8 cellular contexts compared by ENCODE assay signal in genomic region chr3:176906046-176906905, GRCh38.
DNase-seq lines count a peak whose midpoint lies in the region; ATAC-seq, FAIRE-seq and TF ChIP-seq lines count a peak whose summit lies in the region.

No MANE protein-coding gene starts in this region.

- POLR2A ChIA-PET in HEK293T (lab: Yijun Ruan, JAX), result no interaction called here

- FAIRE-seq in GM12892 (lab: Jason Lieb, UNC), result no peak

- H3K27me3 Mint-ChIP-seq in T-helper 17 cell, result peaks cover 7% of the 10 kb centered on the region

- in situ Hi-C loops in GM13976 (cut with MboI; ENCODE audit: low sequenced_read_pairs, unreplicated experiment), result no loop called here

- DNase-seq in HEK293T (ENCODE audit: extremely low spot score) (peak; percentile 31), NCI-H69 (lab: John Stamatoyannopoulos, UW) (peak; percentile 98), fibroblast of gingiva (ENCODE audit: low read depth) (peak; percentile 65), retinal pigment epithelial cell (ENCODE audit: low read depth) (peak; percentile 59), T-helper 17 cell (no peak), NCI-H1930 (lab: John Stamatoyannopoulos, UW) (no peak), GM12892 (ENCODE audit: insufficient read length) (no peak), GM13976 (ENCODE audit: low spot score) (no peak)

- H3K4me3 Mint-ChIP-seq in T-helper 17 cell, result no peak overlapping the region

- no peak for TF ChIP-seq POLR2A in GM12892 (IDR thresholded peaks at IDR 0.05; ENCODE audit: low read depth, low read length)

- no peaks in the 10 kb centered on the region for H3K9me3 ChIP-seq in T-helper 17 cell (ENCODE audit: control insufficient read depth, low read length, poor library complexity, severe bottlenecking)

- CTCF ChIA-PET in HEK293T (lab: Yijun Ruan, JAX), result no interaction called here

- no peak overlapping the region for H3K4me3 ChIP-seq in retinal pigment epithelial cell (ENCODE audit: low read length)

- H3K36me3 Mint-ChIP-seq in T-helper 17 cell (ENCODE audit: low read depth), result no peaks in the 10 kb centered on the region

- TF ChIP-seq CTCF in retinal pigment epithelial cell (conservative IDR thresholded peaks at IDR 0.05; ENCODE audit: low read depth, low read length) (no peak), GM13976 (IDR thresholded peaks at IDR 0.05; ENCODE audit: borderline replicate concordance, control extremely low read depth, extremely low read depth, insufficient read depth, missing control alignments) (no peak)

- H3K4me1 Mint-ChIP-seq in T-helper 17 cell, result no peaks in the 10 kb centered on the region

- no peak for ATAC-seq in T-helper 17 cell

- H3K27ac Mint-ChIP-seq in T-helper 17 cell, result no peak overlapping the region

TF ChIP-seq in HEK293T, 16 proteins besides CTCF, POLR2A, EP300 and RAD21:
- TF ChIP-seq ARNT (IDR thresholded peaks at IDR 0.05), result no peak
- TF ChIP-seq, protein P1, sequence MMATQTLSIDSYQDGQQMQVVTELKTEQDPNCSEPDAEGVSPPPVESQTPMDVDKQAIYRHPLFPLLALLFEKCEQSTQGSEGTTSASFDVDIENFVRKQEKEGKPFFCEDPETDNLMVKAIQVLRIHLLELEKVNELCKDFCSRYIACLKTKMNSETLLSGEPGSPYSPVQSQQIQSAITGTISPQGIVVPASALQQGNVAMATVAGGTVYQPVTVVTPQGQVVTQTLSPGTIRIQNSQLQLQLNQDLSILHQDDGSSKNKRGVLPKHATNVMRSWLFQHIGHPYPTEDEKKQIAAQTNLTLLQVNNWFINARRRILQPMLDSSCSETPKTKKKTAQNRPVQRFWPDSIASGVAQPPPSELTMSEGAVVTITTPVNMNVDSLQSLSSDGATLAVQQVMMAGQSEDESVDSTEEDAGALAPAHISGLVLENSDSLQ (IDR thresholded peaks at IDR 0.05), result peak; percentile 68

Comparison
In these comparisons a context has a peak if more than half of its experiments do, and no peak if none do; other contexts are left out.
1. DNase-seq: peak in HEK293T (single experiment), NCI-H69 (single experiment), fibroblast of gingiva (single experiment) and retinal pigment epithelial cell (single experiment); none in T-helper 17 cell (0 of 3), NCI-H1930 (0 of 2), GM12892 (single experiment) and GM13976 (single experiment).